19 cellular contexts compared by ENCODE assay signal in genomic region chr11:70826950-70827349, GRCh38.
DNase-seq lines count a peak whose midpoint lies in the region; ATAC-seq and TF ChIP-seq lines count a peak whose summit lies in the region.
"Had no signal": no experiment of that assay in that cellular context is flagged by ENCODE, and none has a peak within 500 bp of the region (broad histone marks: within the 10 kb centered on the region; RNA-seq: fewer than 3 reads in every experiment).

No MANE protein-coding gene starts in this region.

- ATAC-seq in right cardiac atrium (no peak), Right ventricle myocardium superior (ENCODE audit: poor library complexity) (no peak), HG02759 (IDR thresholded peaks at IDR 0.05; ENCODE audit: unreplicated experiment) (no peak), GM19395 (IDR thresholded peaks at IDR 0.05; ENCODE audit: unreplicated experiment) (no peak)

- dilution Hi-C loops in mammary epithelial cell (cut with HindIII; ENCODE audit: low sequenced_read_pairs), result loop anchor here (5.0 kb wide), 2 partner anchors 60 to 180 kb away; no protein-coding TSS in a partner anchor

- no peaks in the 10 kb centered on the region for H3K79me2 ChIP-seq in mammary epithelial cell (ENCODE audit: insufficient read depth, low read length)

- peak overlapping the region; percentile 64 for H3K4me2 ChIP-seq in mammary epithelial cell (ENCODE audit: insufficient read depth, low read depth, low read length)

- H3K4me3 ChIP-seq in right cardiac atrium (ENCODE audit: low read length) (peak overlapping the region; percentile 12), mammary epithelial cell (replicated peaks in 1 of 3; ENCODE audit: insufficient read depth in 1 of 3, low read depth in 2 of 3, low read length in 3 of 3) (no peak overlapping the region), brain microvascular endothelial cell (ENCODE audit: low read depth, low read length) (no peak overlapping the region)

- H3K36me3 ChIP-seq in mammary epithelial cell (ENCODE audit: insufficient read depth, low read length) (no peaks in the 10 kb centered on the region), brain microvascular endothelial cell (replicated peaks) (no peaks in the 10 kb centered on the region)
- H3K36me3 ChIP-seq: stomach, vagina had no signal

- H3K27me3 Mint-ChIP-seq in neural crest cell (ENCODE audit: low read depth), result peaks cover 34% of the 10 kb centered on the region

- no TSS peak for BruUV-seq in mammary epithelial cell (replicated peaks; lab: Mats Ljungman, UMichigan)

- H3K4me1 Mint-ChIP-seq in neural crest cell, result peaks cover 40% of the 10 kb centered on the region

- CTCF ChIA-PET in mammary epithelial cell (lab: Charles Lee; ENCODE audit: low non-redundant PET), result no interaction called here

- TF ChIP-seq CTCF in mammary epithelial cell (conservative IDR thresholded peaks at IDR 0.05 in 1 of 2, IDR thresholded peaks at IDR 0.05 in 1 of 2; ENCODE audit: extremely low read depth in 1 of 2, insufficient read depth in 1 of 2, low read depth in 1 of 2, low read length in 2 of 2) (no peak), neural crest cell (conservative IDR thresholded peaks at IDR 0.05) (no peak), brain microvascular endothelial cell (IDR thresholded peaks at IDR 0.05; ENCODE audit: low read depth, low read length, missing control alignments) (no peak)

- H3K36me3 Mint-ChIP-seq in neural crest cell (ENCODE audit: low read depth), result no peaks in the 10 kb centered on the region
- H3K36me3 Mint-ChIP-seq: mesothelial cell of epicardium had no signal

- no peaks in the 10 kb centered on the region for H4K20me1 ChIP-seq in mammary epithelial cell (ENCODE audit: insufficient read depth, low read length)

- no peaks in the 10 kb centered on the region for H3K9me3 Mint-ChIP-seq in neural crest cell
- H3K9me3 Mint-ChIP-seq: H9; mesothelial cell of epicardium; T-helper 1 cell treated with Interleukin-12 subunit alpha and Interleukin-12 subunit beta and Interleukin-4 antibody, amounts not matched to agents 30 μg/mL and 1 μg/mL, for 36 hours had no signal

- H3K27ac ChIP-seq in right cardiac atrium (ENCODE audit: low read length) (no peak overlapping the region), mammary epithelial cell (ENCODE audit: insufficient read depth, low read depth, low read length) (no peak overlapping the region), brain microvascular endothelial cell (no peak overlapping the region)
- H3K27ac ChIP-seq: HL-60, vagina, VCaP had no signal

- H3K27me3 ChIP-seq in right cardiac atrium (ENCODE audit: control insufficient read depth, insufficient read depth) (no peaks in the 10 kb centered on the region), mammary epithelial cell (ENCODE audit: insufficient read depth, low read length) (peaks cover 4% of the 10 kb centered on the region), brain microvascular endothelial cell (replicated peaks) (peaks cover 18% of the 10 kb centered on the region)
- H3K27me3 ChIP-seq: vagina had no signal

- no peak overlapping the region for H2AFZ ChIP-seq in mammary epithelial cell (ENCODE audit: low read depth, low read length)

- no peak overlapping the region for H3K4me3 Mint-ChIP-seq in neural crest cell
- H3K4me3 Mint-ChIP-seq: T-helper 1 cell treated with Interleukin-12 subunit alpha and Interleukin-12 subunit beta and Interleukin-4 antibody, amounts not matched to agents 30 μg/mL and 1 μg/mL, for 36 hours had no signal

- peak overlapping the region; percentile 12 for H3K27ac Mint-ChIP-seq in neural crest cell (ENCODE audit: unreplicated experiment)
- H3K27ac Mint-ChIP-seq: mesothelial cell of epicardium; T-helper 1 cell treated with Interleukin-12 subunit alpha and Interleukin-12 subunit beta and Interleukin-4 antibody, amounts not matched to agents 30 μg/mL and 1 μg/mL, for 36 hours had no signal

- no peak for DNase-seq in right cardiac atrium
- no peak for DNase-seq in Right ventricle myocardium superior
- DNase-seq in mammary epithelial cell, result no peak
- DNase-seq in neural crest cell (ENCODE audit: low read depth, low spot score), result no peak
- DNase-seq in brain microvascular endothelial cell, result no peak
- DNase-seq: activated CD4-positive, alpha-beta T cell treated with anti-CD3 and anti-CD28 coated beads, Interleukin-2, amount 50 U/mL, for 4 hours; activated naive CD4-positive, alpha-beta T cell treated with Interleukin-2 at 50 U/mL for 16 hours; aorta; NCI-H345; stimulated activated CD4-positive, alpha-beta T cell treated with anti-CD3 and anti-CD28 coated beads, Interleukin-2, amount 100 ng/mL, for 48 hours; stomach had no signal

- 2% methylated on average over 6 of the region's 6 CpGs for WGBS in right cardiac atrium
- WGBS in mammary epithelial cell (ENCODE audit: low coverage, missing lambda C conversion rate), result 10% methylated on average over 4 of the region's 6 CpGs

- H3K9me3 ChIP-seq in right cardiac atrium (ENCODE audit: control insufficient read depth, low read length), result no peaks in the 10 kb centered on the region
- H3K9me3 ChIP-seq in mammary epithelial cell (replicated peaks; ENCODE audit: insufficient read depth, low read length), result no peaks in the 10 kb centered on the region
- H3K9me3 ChIP-seq: stomach, vagina had no signal

- intact Hi-C loops in right cardiac atrium (cut with DNase I) (no loop called here), Right ventricle myocardium superior (cut with DNase I) (no loop called here), mammary epithelial cell (cut with micrococcal nuclease) (no loop called here)

- in situ Hi-C loops in mammary epithelial cell (cut with MboI; ENCODE audit: low sequenced_read_pairs in 2 of 2), result no loop called here
- in situ Hi-C loops in brain microvascular endothelial cell (cut with HindIII; ENCODE audit: low pct_ligation_motif_present, low sequenced_read_pairs), result no loop called here

- H3K9ac ChIP-seq in mammary epithelial cell (ENCODE audit: insufficient read depth, low read length), result no peak overlapping the region

- H3K4me1 ChIP-seq in right cardiac atrium (ENCODE audit: control insufficient read depth, insufficient read depth, low read length), result no peaks in the 10 kb centered on the region
- H3K4me1 ChIP-seq in mammary epithelial cell (ENCODE audit: insufficient read depth, low read length), result peaks cover 6% of the 10 kb centered on the region
